ENCODE assay signal across 8 cellular contexts in genomic region chr20:6623989-6624388, GRCh38.
DNase-seq lines count a peak whose midpoint lies in the region; ATAC-seq and TF ChIP-seq lines count a peak whose summit lies in the region.
"Had no signal": no experiment of that assay in that cellular context is flagged by ENCODE, and none has a peak within 500 bp of the region (broad histone marks: within the 10 kb centered on the region; RNA-seq: fewer than 3 reads in every experiment).

No MANE protein-coding gene starts in this region.

- no peak overlapping the region for H3K14ac ChIP-seq in neuronal stem cell (ENCODE audit: low read length)

- H3K4me3 ChIP-seq in neuronal stem cell (ENCODE audit: low read length in 2 of 2), result no peak overlapping the region
- H3K4me3 ChIP-seq in left lung, result no peak overlapping the region

- H2AK5ac ChIP-seq in neuronal stem cell (ENCODE audit: low read depth, low read length), result no peak overlapping the region

- no peak overlapping the region for H2BK12ac ChIP-seq in neuronal stem cell (ENCODE audit: low read length)

- no peak overlapping the region for H2BK15ac ChIP-seq in neuronal stem cell (ENCODE audit: low read length)

- H3K9ac ChIP-seq in neuronal stem cell (ENCODE audit: low read depth, low read length, poor library complexity), result no peak overlapping the region

- H3K4ac ChIP-seq in neuronal stem cell (ENCODE audit: low read length), result no peak overlapping the region

- H2BK120ac ChIP-seq in neuronal stem cell (ENCODE audit: low read depth, low read length), result no peak overlapping the region

- peak; percentile 98 for ATAC-seq in GM19397 (IDR thresholded peaks at IDR 0.05; ENCODE audit: unreplicated experiment)
- peak; percentile 100 for ATAC-seq in HG02981 (IDR thresholded peaks at IDR 0.05; ENCODE audit: unreplicated experiment)
- ATAC-seq in left lung, result no peak

- peak overlapping the region; percentile 15 for H2AFZ ChIP-seq in neuronal stem cell (ENCODE audit: low read length)

- H3K79me1 ChIP-seq in neuronal stem cell (ENCODE audit: low read depth, low read length), result no peaks in the 10 kb centered on the region

- no peak overlapping the region for H2BK5ac ChIP-seq in neuronal stem cell (ENCODE audit: low read length)

- H3K9me3 ChIP-seq in neuronal stem cell (replicated peaks in 1 of 2; ENCODE audit: control insufficient read depth in 2 of 2, insufficient read depth in 1 of 2, low read depth in 1 of 2, low read length in 2 of 2) (no peaks in the 10 kb centered on the region), left lung (no peaks in the 10 kb centered on the region)

- H3K4me2 ChIP-seq in neuronal stem cell (ENCODE audit: insufficient read depth, low read length, poor library complexity, severe bottlenecking), result no peak overlapping the region

- intact Hi-C loops in left lung (cut with DNase I), result no loop called here

- no peaks in the 10 kb centered on the region for H3K36me3 ChIP-seq in neuronal stem cell (replicated peaks in 1 of 2; ENCODE audit: control insufficient read depth in 2 of 2, insufficient read depth in 2 of 2, low read length in 2 of 2)
- H3K36me3 ChIP-seq in left lung, result no peaks in the 10 kb centered on the region

- no peak for TF ChIP-seq CTCF in left lung (IDR thresholded peaks at IDR 0.05)

- H3K27me3 ChIP-seq in neuronal stem cell (ENCODE audit: control insufficient read depth in 3 of 3, insufficient read depth in 3 of 3, low read depth in 1 of 3, low read length in 3 of 3) (no peaks in the 10 kb centered on the region), left lung (no peaks in the 10 kb centered on the region)

- no peak overlapping the region for H3K23ac ChIP-seq in neuronal stem cell (ENCODE audit: low read depth, low read length, poor library complexity)

- WGBS in neuronal stem cell (ENCODE audit: extremely low coverage in 2 of 2, insufficient read length in 2 of 2, insufficient replicate concordance in 1 of 2), 2 donors, result no CpG with 5 or more reads among the region's 3 CpGs

- H3K4me1 ChIP-seq in neuronal stem cell (ENCODE audit: control insufficient read depth in 2 of 2, insufficient read depth in 1 of 2, low read depth in 1 of 2, low read length in 2 of 2), result peaks cover 0 to 2% of the 10 kb centered on the region in 2 donors
- no peaks in the 10 kb centered on the region for H3K4me1 ChIP-seq in left lung

- no peak overlapping the region for H3K27ac ChIP-seq in neuronal stem cell (replicated peaks; ENCODE audit: low read length)
- no peak overlapping the region for H3K27ac ChIP-seq in left lung

- H4K8ac ChIP-seq in neuronal stem cell (ENCODE audit: low read depth, low read length), result no peak overlapping the region

- H4K91ac ChIP-seq in neuronal stem cell (ENCODE audit: low read depth, low read length, poor library complexity), result no peak overlapping the region

- DNase-seq in NOMO-1 treated with dmso at 0.1 percent for 144 hours (lab: John Stamatoyannopoulos, UW; ENCODE audit: unreplicated experiment), result peak; percentile 55
- DNase-seq in neuronal stem cell (ENCODE audit: low spot score), result peak; percentile 6
- no peak for DNase-seq in mesenteric fat pad (ENCODE audit: low spot score)
- DNase-seq in left lung, result no peak
- DNase-seq in middle frontal gyrus (ENCODE audit: extremely low spot score, low spot score), result no peak
- DNase-seq: NCI-H1417 treated with DMSO at 0.1 percent for 48 hours had no signal

- no peak overlapping the region for H3K18ac ChIP-seq in neuronal stem cell (ENCODE audit: low read length)

Comparison
In these comparisons a context has a peak if more than half of its experiments do, and no peak if none do; other contexts are left out.
1. DNase-seq: peak in NOMO-1 treated with dmso at 0.1 percent for 144 hours (single experiment) and neuronal stem cell (single experiment); none in mesenteric fat pad (single experiment), left lung (0 of 2) and middle frontal gyrus (single experiment).